In genomic region chr9:36489453-36489852, GRCh38 we compare ENCODE assay signal across 17 cellular contexts.
DNase-seq lines count a peak whose midpoint lies in the region; TF ChIP-seq lines count a peak whose summit lies in the region.
"Had no signal": no experiment of that assay in that cellular context is flagged by ENCODE, and none has a peak within 500 bp of the region (broad histone marks: within the 10 kb centered on the region; RNA-seq: fewer than 3 reads in every experiment).

No MANE protein-coding gene starts in this region.

- peaks cover 0 to 6% of the 10 kb centered on the region in 2 donors for H3K36me3 Mint-ChIP-seq in CD4-positive, alpha-beta memory T cell
- no peaks in the 10 kb centered on the region for H3K36me3 Mint-ChIP-seq in brain
- H3K36me3 Mint-ChIP-seq in neural progenitor cell = no peaks in the 10 kb centered on the region
- H3K36me3 Mint-ChIP-seq: CD14-positive monocyte, mesothelial cell of epicardium had no signal

- peaks cover 43% of the 10 kb centered on the region for H3F3A ChIP-seq in neural progenitor cell (ENCODE audit: low read depth)

- peak overlapping the region; percentile 54 to 99 (median 98) for H3K27ac Mint-ChIP-seq in CD4-positive, alpha-beta memory T cell
- peak overlapping the region in 3 of 5 experiments; percentile 97 to 99 (median 97) for H3K27ac Mint-ChIP-seq in brain
- no peak overlapping the region for H3K27ac Mint-ChIP-seq in neural progenitor cell

- H3K9me3 Mint-ChIP-seq in CD4-positive, alpha-beta memory T cell = no peaks in the 10 kb centered on the region
- peaks cover 0 to 2% (median 0%) of the 10 kb centered on the region in 5 experiments for H3K9me3 Mint-ChIP-seq in brain
- peaks cover 2% of the 10 kb centered on the region for H3K9me3 Mint-ChIP-seq in neural progenitor cell
- H3K9me3 Mint-ChIP-seq: mesothelial cell of epicardium had no signal

- no peaks in the 10 kb centered on the region for H3K9me3 ChIP-seq in CD4-positive, alpha-beta memory T cell (ENCODE audit: control insufficient read depth in 1 of 2, low read length in 2 of 2)
- no peaks in the 10 kb centered on the region for H3K9me3 ChIP-seq in HUES48 (ENCODE audit: control insufficient read depth, insufficient read depth, low read length)
- no peaks in the 10 kb centered on the region for H3K9me3 ChIP-seq in neural progenitor cell (ENCODE audit: low read depth)
- H3K9me3 ChIP-seq: gastrocnemius medialis had no signal

- H3K27me3 Mint-ChIP-seq in CD4-positive, alpha-beta memory T cell = no peaks in the 10 kb centered on the region
- no peaks in the 10 kb centered on the region for H3K27me3 Mint-ChIP-seq in brain
- H3K27me3 Mint-ChIP-seq in neural progenitor cell (ENCODE audit: insufficient read depth, low read depth) = peaks cover 5% of the 10 kb centered on the region

- H2AFZ ChIP-seq in neural progenitor cell (replicated peaks) = no peak overlapping the region

- no peaks in the 10 kb centered on the region for H3K27me3 ChIP-seq in CD4-positive, alpha-beta memory T cell (ENCODE audit: insufficient read depth, low read length)
- H3K27me3 ChIP-seq in HUES48 (ENCODE audit: control insufficient read depth, insufficient read depth, low read length) = no peaks in the 10 kb centered on the region
- no peaks in the 10 kb centered on the region for H3K27me3 ChIP-seq in neural progenitor cell
- H3K27me3 ChIP-seq: cardiac muscle cell, gastrocnemius medialis had no signal

- POLR2A ChIA-PET in CD4-positive, alpha-beta memory T cell (lab: Charles Lee; ENCODE audit: partially characterized antibody) = interaction anchor here (0.8 to 5.9 kb wide), 6 partner anchors 10 to 231 kb away, joined by 3 to 88 read pairs (median 12); partner anchors contain the start of gene GNE

- H3K4me3 ChIP-seq in CD4-positive, alpha-beta memory T cell (ENCODE audit: low read length in 2 of 2) = peak overlapping the region in 1 of 2 donors; percentile 85
- H3K4me3 ChIP-seq in HUES48 (ENCODE audit: low read depth, low read length) (0 out of 2 replicates have a peak overlapping the region, but pooled peaks have one; percentile 13), neural progenitor cell (no peak overlapping the region)
- H3K4me3 ChIP-seq: cardiac muscle cell, gastrocnemius medialis had no signal

- no peak for DNase-seq in CD4-positive, alpha-beta memory T cell
- DNase-seq in neural progenitor cell (ENCODE audit: low spot score) = no peak
- DNase-seq in substantia nigra (lab: John Stamatoyannopoulos, UW) = no peak
- DNase-seq in cerebellar nuclear complex (lab: John Stamatoyannopoulos, UW) = no peak
- DNase-seq in NCI-H187 (lab: John Stamatoyannopoulos, UW) = no peak
- DNase-seq: activated CD4-positive, alpha-beta T cell treated with anti-CD3 and anti-CD28 coated beads for 4 hours; activated gamma-delta T cell; gastrocnemius medialis; MV-4-11; posterior cingulate gyrus; stimulated activated CD4-positive, alpha-beta T cell treated with anti-CD3 and anti-CD28 coated beads, Interleukin-12 subunit alpha, Interleukin-12 subunit beta, amount 100 ng/mL, for 4 hours had no signal

- peak overlapping the region; percentile 89 for H3K27ac ChIP-seq in CD4-positive, alpha-beta memory T cell (ENCODE audit: low read depth, low read length)
- H3K27ac ChIP-seq in HUES48 (ENCODE audit: low read depth, low read length) (peak overlapping the region; percentile 18), neural progenitor cell (no peak overlapping the region), substantia nigra (ENCODE audit: low read depth, low read length, poor library complexity, severe bottlenecking) (no peak overlapping the region)
- H3K27ac ChIP-seq: RWPE1 had no signal

- peaks cover 26% of the 10 kb centered on the region for H4K20me1 ChIP-seq in neural progenitor cell (ENCODE audit: low read depth)

- no peaks in the 10 kb centered on the region for H3K36me3 ChIP-seq in CD4-positive, alpha-beta memory T cell (ENCODE audit: insufficient read depth, low read length)
- H3K36me3 ChIP-seq in HUES48 (ENCODE audit: control insufficient read depth, insufficient read depth, low read length) = no peaks in the 10 kb centered on the region
- H3K36me3 ChIP-seq in neural progenitor cell = no peaks in the 10 kb centered on the region
- H3K36me3 ChIP-seq: cardiac muscle cell, gastrocnemius medialis had no signal

- H3K4me2 ChIP-seq in neural progenitor cell = no peak overlapping the region

- H3K4me1 Mint-ChIP-seq in CD4-positive, alpha-beta memory T cell = peaks cover 51 to 80% (median 62%) of the 10 kb centered on the region in 4 donors
- H3K4me1 Mint-ChIP-seq in brain (peaks cover 45% of the 10 kb centered on the region), neural progenitor cell (peaks cover 31% of the 10 kb centered on the region)

- CTCF ChIA-PET in CD4-positive, alpha-beta memory T cell (lab: Charles Lee; ENCODE audit: partially characterized antibody) = interaction anchor here (1.0 to 2.4 kb wide), 3 partner anchors 41 to 83 kb away, joined by 3 to 11 read pairs (median 10); no protein-coding TSS in a partner anchor

- no peaks in the 10 kb centered on the region for H3K79me2 ChIP-seq in neural progenitor cell (ENCODE audit: low read depth)

- H3K4me3 Mint-ChIP-seq in CD4-positive, alpha-beta memory T cell = peak overlapping the region in 5 of 8 donors; percentile 29 to 98 (median 95)
- peak overlapping the region in 3 of 5 experiments; percentile 51 to 98 (median 60) for H3K4me3 Mint-ChIP-seq in brain
- H3K4me3 Mint-ChIP-seq in neural progenitor cell = peak overlapping the region; percentile 9
- H3K4me3 Mint-ChIP-seq: CD14-positive monocyte, mesothelial cell of epicardium had no signal

- H3K9ac ChIP-seq in HUES48 (ENCODE audit: low read depth, low read length) (no peak overlapping the region), neural progenitor cell (no peak overlapping the region)

- TF ChIP-seq CTCF in brain (conservative IDR thresholded peaks at IDR 0.05) = no peak
- no peak for TF ChIP-seq CTCF in neural progenitor cell (IDR thresholded peaks at IDR 0.05)

- peaks cover 58% of the 10 kb centered on the region for H3K4me1 ChIP-seq in CD4-positive, alpha-beta memory T cell (ENCODE audit: insufficient read depth, low read length)
- H3K4me1 ChIP-seq in HUES48 (ENCODE audit: control insufficient read depth, insufficient read depth, low read length) (peaks cover 40% of the 10 kb centered on the region), neural progenitor cell (peaks cover 24% of the 10 kb centered on the region)

- intact Hi-C loops in CD4-positive, alpha-beta memory T cell (cut with micrococcal nuclease) = loop anchor here (5.0 kb wide), 1 partner anchor 37 kb away; no protein-coding TSS in a partner anchor

Comparison
In these comparisons a context has a peak if more than half of its experiments do, and no peak if none do; other contexts are left out.
1. H3K27ac ChIP-seq: peak in CD4-positive, alpha-beta memory T cell (single experiment) and HUES48 (single experiment); none in neural progenitor cell (single experiment) and substantia nigra (single experiment).
2. H3K4me3 Mint-ChIP-seq: peak in every context shown above with its lines; median percentile 95 in CD4-positive, alpha-beta memory T cell; 60 in brain; 9 in neural progenitor cell.